In genomic region chrY:15424633-15425259, GRCh38 we compare ENCODE assay signal across 8 cellular contexts.
DNase-seq lines count a peak whose midpoint lies in the region; ATAC-seq, FAIRE-seq and TF ChIP-seq lines count a peak whose summit lies in the region.

No MANE protein-coding gene starts in this region.

- H4K8ac ChIP-seq in trophoblast cell (ENCODE audit: low read depth, low read length): peak overlapping the region; percentile 47

- H2BK120ac ChIP-seq in trophoblast cell (ENCODE audit: insufficient read depth, low read length, poor library complexity): peak overlapping the region; percentile 22

- H3K9ac ChIP-seq in trophoblast cell (ENCODE audit: low read length): no peak overlapping the region

- H3K27me3 ChIP-seq in trophoblast cell (ENCODE audit: insufficient read depth, low read length): no peaks in the 10 kb centered on the region

- peaks cover 10% of the 10 kb centered on the region for H3K4me1 Mint-ChIP-seq in dendritic cell treated with granulocyte-macrophage colony-stimulating factor and Interleukin-4, amounts not matched to agents 40 ng/mL and 50 ng/mL, for 4 days (ENCODE audit: low read depth)

- no peaks in the 10 kb centered on the region for H3K36me3 Mint-ChIP-seq in dendritic cell treated with granulocyte-macrophage colony-stimulating factor and Interleukin-4, amounts not matched to agents 40 ng/mL and 50 ng/mL, for 4 days (ENCODE audit: low read depth)

- peak overlapping the region; percentile 45 for H3K27ac Mint-ChIP-seq in dendritic cell treated with granulocyte-macrophage colony-stimulating factor and Interleukin-4, amounts not matched to agents 40 ng/mL and 50 ng/mL, for 4 days

- DNase-seq in trophoblast cell (no peak), D721Med (ENCODE audit: insufficient read length, low spot score) (no peak), HuH-7.5 (ENCODE audit: low spot score) (no peak), AG08396 (ENCODE audit: low spot score) (no peak)
- DNase-seq in activated CD8-positive, alpha-beta memory T cell treated with anti-CD3 and anti-CD28 coated beads, Interleukin-2, amount 50 U/mL, for 4 hours: no peak

- peaks cover 1% of the 10 kb centered on the region for H3K79me1 ChIP-seq in trophoblast cell (ENCODE audit: low read length)

- H2AFZ ChIP-seq in trophoblast cell (ENCODE audit: insufficient read depth, low read length, poor library complexity): peak overlapping the region; percentile 54

- peak overlapping the region; percentile 63 for H3K4me3 Mint-ChIP-seq in dendritic cell treated with granulocyte-macrophage colony-stimulating factor and Interleukin-4, amounts not matched to agents 40 ng/mL and 50 ng/mL, for 4 days

- H3K23ac ChIP-seq in trophoblast cell (ENCODE audit: low read length): no peak overlapping the region

- H3K9me3 Mint-ChIP-seq in dendritic cell treated with granulocyte-macrophage colony-stimulating factor and Interleukin-4, amounts not matched to agents 40 ng/mL and 50 ng/mL, for 4 days: no peaks in the 10 kb centered on the region

- no peak overlapping the region for H3K4ac ChIP-seq in trophoblast cell (ENCODE audit: low read depth, low read length)

- no peak overlapping the region for H3K4me3 ChIP-seq in trophoblast cell (ENCODE audit: low read depth, low read length)

- peak overlapping the region; percentile 70 for H3K4me2 ChIP-seq in trophoblast cell (ENCODE audit: low read length)

- H4K91ac ChIP-seq in trophoblast cell (ENCODE audit: low read depth, low read length): peak overlapping the region; percentile 37

- H3K27ac ChIP-seq in trophoblast cell (ENCODE audit: low read depth, low read length): peak overlapping the region; percentile 25

- peaks cover 1% of the 10 kb centered on the region for H3K79me2 ChIP-seq in trophoblast cell (ENCODE audit: control insufficient read depth, insufficient read depth, low read length, poor library complexity)

- no peaks in the 10 kb centered on the region for H3K36me3 ChIP-seq in trophoblast cell (ENCODE audit: control insufficient read depth in 1 of 2, insufficient read depth in 2 of 2, low read length in 2 of 2)

- H2BK5ac ChIP-seq in trophoblast cell (ENCODE audit: low read depth, low read length, poor library complexity): peak overlapping the region; percentile 21

- no peak overlapping the region for H4K12ac ChIP-seq in trophoblast cell (ENCODE audit: low read depth, low read length)

- FAIRE-seq in D721Med (lab: Jason Lieb, UNC): no peak

- no peaks in the 10 kb centered on the region for H3K27me3 Mint-ChIP-seq in dendritic cell treated with granulocyte-macrophage colony-stimulating factor and Interleukin-4, amounts not matched to agents 40 ng/mL and 50 ng/mL, for 4 days

- TF ChIP-seq CTCF in D721Med (IDR thresholded peaks at IDR 0.05; ENCODE audit: insufficient read depth, missing control alignments): no peak

- H2AK5ac ChIP-seq in trophoblast cell (ENCODE audit: low read length): no peak overlapping the region

- WGBS in trophoblast cell (ENCODE audit: extremely low coverage, insufficient coverage, insufficient read length): no CpG with 5 or more reads among the region's 6 CpGs

- intact Hi-C loops in dendritic cell treated with granulocyte-macrophage colony-stimulating factor and Interleukin-4, amounts not matched to agents 40 ng/mL and 50 ng/mL, for 4 days (cut with micrococcal nuclease): no loop called here

- H2BK12ac ChIP-seq in trophoblast cell (ENCODE audit: low read length): no peak overlapping the region

- peaks cover 0 to 10% of the 10 kb centered on the region in 2 experiments for H3K4me1 ChIP-seq in trophoblast cell (ENCODE audit: control insufficient read depth in 1 of 2, insufficient read depth in 2 of 2, low read length in 2 of 2)

- no peak overlapping the region for H3K14ac ChIP-seq in trophoblast cell (ENCODE audit: low read length)

- H3K18ac ChIP-seq in trophoblast cell (ENCODE audit: low read length): no peak overlapping the region

- ATAC-seq in GM19372 (IDR thresholded peaks at IDR 0.05; ENCODE audit: low read depth, unreplicated experiment): peak; percentile 77
- peak; percentile 56 for ATAC-seq in HG03521 (IDR thresholded peaks at IDR 0.05; ENCODE audit: unreplicated experiment)

- H3K9me3 ChIP-seq in trophoblast cell (ENCODE audit: insufficient read depth, low read depth, low read length): no peaks in the 10 kb centered on the region
